ENCODE assay signal across 8 cellular contexts in the genomic region with DNA sequence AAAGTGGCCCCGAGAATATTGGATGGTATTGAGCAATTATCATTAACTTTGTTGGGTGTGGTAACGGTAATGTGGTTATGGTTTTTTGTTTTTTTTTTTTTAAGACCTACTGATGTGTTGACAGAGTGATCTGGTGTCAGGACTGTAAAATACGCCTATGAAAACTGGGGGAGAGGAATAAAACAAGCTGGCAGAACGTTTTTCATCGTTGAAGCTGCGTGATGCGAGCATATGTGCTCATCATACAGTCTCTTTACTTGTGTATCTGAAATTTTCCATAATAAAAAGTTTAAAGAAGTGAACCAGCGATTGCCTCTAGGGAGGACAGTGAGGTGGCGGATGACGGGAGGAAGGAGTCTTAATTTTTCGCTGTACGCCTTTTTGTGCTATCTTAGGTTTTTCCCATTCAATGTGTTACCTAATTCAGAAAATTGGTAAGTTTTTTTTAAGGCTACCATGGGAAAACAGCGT. TPM values are rescaled to one million over a fixed set of nuclear protein-coding genes. Genes with fewer than 3 reads are reported as not detected.
A peak's percentile ranks its signal among the peaks of the same experiment; 100 is the strongest.
DNase-seq lines count a peak whose midpoint lies in the region; ATAC-seq and TF ChIP-seq lines count a peak whose summit lies in the region.

No MANE protein-coding gene starts in this region.

- no peaks in the 10 kb centered on the region for H3F3A ChIP-seq in smooth muscle cell (ENCODE audit: low read depth)

- peaks cover 0 to 65% (median 41%) of the 10 kb centered on the region in 12 donors for H3K4me1 ChIP-seq in heart left ventricle
- H3K4me1 ChIP-seq in right cardiac atrium (ENCODE audit: control insufficient read depth, insufficient read depth, low read length), result peaks cover 2% of the 10 kb centered on the region
- peaks cover 28% of the 10 kb centered on the region for H3K4me1 ChIP-seq in smooth muscle cell (ENCODE audit: low read depth)

- peak overlapping the region; percentile 96 for H2AFZ ChIP-seq in smooth muscle cell (ENCODE audit: low read depth)

- DNase-seq in heart left ventricle (no peak), Right ventricle myocardium inferior (ENCODE audit: missing footprints) (no peak), WERI-Rb-1 (no peak), right cardiac atrium (no peak), smooth muscle cell (lab: John Stamatoyannopoulos, UW; ENCODE audit: unreplicated experiment) (no peak), DMS153 treated with DMSO at 0.1 percent for 48 hours (lab: John Stamatoyannopoulos, UW; ENCODE audit: unreplicated experiment) (no peak), COLO668 (lab: John Stamatoyannopoulos, UW; ENCODE audit: unreplicated experiment) (no peak), NCI-H524 (lab: John Stamatoyannopoulos, UW) (no peak)

- TF ChIP-seq CTCF in heart left ventricle (IDR thresholded peaks at IDR 0.05) (no peak), WERI-Rb-1 (IDR thresholded peaks at IDR 0.05; ENCODE audit: low read depth, low read length) (no peak), smooth muscle cell (IDR thresholded peaks at IDR 0.05; ENCODE audit: borderline replicate concordance, insufficient read depth, poor library complexity, severe bottlenecking) (no peak)

- H3K36me3 ChIP-seq in heart left ventricle (peaks cover 0 to 15% (median 5%) of the 10 kb centered on the region in 9 donors), WERI-Rb-1 (peaks cover 31% of the 10 kb centered on the region), smooth muscle cell (ENCODE audit: low read depth) (no peaks in the 10 kb centered on the region)

- no peak for ATAC-seq in heart left ventricle
- ATAC-seq in Right ventricle myocardium inferior, result no peak
- no peak for ATAC-seq in right cardiac atrium

- peaks cover 35% of the 10 kb centered on the region for H4K20me1 ChIP-seq in smooth muscle cell (ENCODE audit: low read depth)

- WGBS in heart left ventricle, 4 donors, result 18 to 22% (median 21%) methylated on average over 13 of the region's 13 CpGs
- WGBS in right cardiac atrium, result 15% methylated on average over 13 of the region's 13 CpGs
- WGBS in smooth muscle cell (ENCODE audit: low lambda C conversion rate), result 14% methylated on average over 13 of the region's 13 CpGs

- H3K79me2 ChIP-seq in smooth muscle cell (ENCODE audit: low read depth), result peaks cover 58% of the 10 kb centered on the region

- H3K4me3 ChIP-seq in heart left ventricle (peak overlapping the region; percentile 83 to 100 (median 98)), WERI-Rb-1 (ENCODE audit: low read depth, low read length) (peak overlapping the region; percentile 98), right cardiac atrium (ENCODE audit: low read length) (peak overlapping the region; percentile 86), smooth muscle cell (peak overlapping the region; percentile 93)

- no peak for TF ChIP-seq POLR2A in heart left ventricle (IDR thresholded peaks at IDR 0.05)

- H3K4me2 ChIP-seq in smooth muscle cell, result peak overlapping the region; percentile 100

- H3K27me3 ChIP-seq in heart left ventricle (no peaks in the 10 kb centered on the region), WERI-Rb-1 (ENCODE audit: insufficient read depth, low read depth, severe bottlenecking) (no peaks in the 10 kb centered on the region), right cardiac atrium (ENCODE audit: control insufficient read depth, insufficient read depth) (no peaks in the 10 kb centered on the region), smooth muscle cell (ENCODE audit: low read depth) (no peaks in the 10 kb centered on the region)

- H3K27ac ChIP-seq in heart left ventricle, result peak overlapping the region; percentile 19 to 99 (median 97)
- peak overlapping the region; percentile 95 for H3K27ac ChIP-seq in WERI-Rb-1
- peak overlapping the region; percentile 74 for H3K27ac ChIP-seq in right cardiac atrium (ENCODE audit: low read length)
- no peak overlapping the region for H3K27ac ChIP-seq in smooth muscle cell (ENCODE audit: low read depth)

- intact Hi-C loops in heart left ventricle (cut with DNase I), result loop anchor here in 3 of 10 donors (2.0 to 10.0 kb wide), 4 partner anchors 62 to 118 kb away; no protein-coding TSS in a partner anchor
- intact Hi-C loops in Right ventricle myocardium inferior (cut with DNase I), result loop anchor here (5.0 kb wide), 1 partner anchor 65 kb away; no protein-coding TSS in a partner anchor
- intact Hi-C loops in right cardiac atrium (cut with DNase I), result no loop called here

- H3K9me3 ChIP-seq in heart left ventricle (no peaks in the 10 kb centered on the region), WERI-Rb-1 (ENCODE audit: severe bottlenecking) (no peaks in the 10 kb centered on the region), right cardiac atrium (ENCODE audit: control insufficient read depth, low read length) (no peaks in the 10 kb centered on the region), smooth muscle cell (replicated peaks; ENCODE audit: low read depth) (no peaks in the 10 kb centered on the region)

- H3K9ac ChIP-seq in smooth muscle cell (ENCODE audit: low read depth), result peak overlapping the region; percentile 81

RNA-seq across cellular contexts. Expression of a gene that starts 0.8 kb away (rescaled TPM):
- total RNA-seq in heart left ventricle (10 to 100 TPM; 19.7 to 29.9 (median 23.8) TPM), Right ventricle myocardium inferior (21.5 TPM), right cardiac atrium (10 to 100 TPM; 21.9 to 26.7 (median 22.9) TPM), smooth muscle cell (30.5 and 46.3 TPM in 2 replicates)
- polyA plus RNA-seq in heart left ventricle (10 to 100 TPM in 1 of 2 donors, 1 to 10 TPM in 1; 9.4 to 15.3 TPM), right cardiac atrium (10.9 TPM), smooth muscle cell (14.0 and 16.6 TPM in 2 replicates)
